In genomic region chr5:89071101-89071940, GRCh38 we compare ENCODE assay signal across 12 cellular contexts.
DNase-seq lines count a peak whose midpoint lies in the region; ATAC-seq and TF ChIP-seq lines count a peak whose summit lies in the region.
"Had no signal": no experiment of that assay in that cellular context is flagged by ENCODE, and none has a peak within 500 bp of the region (broad histone marks: within the 10 kb centered on the region; RNA-seq: fewer than 3 reads in every experiment).

No MANE protein-coding gene starts in this region.

- TF ChIP-seq CTCF in osteoblast (IDR thresholded peaks at IDR 0.05; ENCODE audit: extremely low read depth, low read depth, low read length) (no peak), ascending aorta (IDR thresholded peaks at IDR 0.05) (no peak)

- H3K4me3 ChIP-seq in osteoblast (ENCODE audit: insufficient read depth, low read length) (no peak overlapping the region), ascending aorta (no peak overlapping the region)

- H4K20me1 ChIP-seq in osteoblast (ENCODE audit: insufficient read depth, low read length): no peaks in the 10 kb centered on the region

- no peaks in the 10 kb centered on the region for H3K4me1 ChIP-seq in osteoblast (ENCODE audit: insufficient read depth, low read length)
- H3K4me1 ChIP-seq in ascending aorta: no peaks in the 10 kb centered on the region

- H3K79me2 ChIP-seq in osteoblast (ENCODE audit: insufficient read depth, low read length): no peaks in the 10 kb centered on the region

- H3K9me3 ChIP-seq in osteoblast (ENCODE audit: low read depth, low read length) (no peaks in the 10 kb centered on the region), ascending aorta (no peaks in the 10 kb centered on the region)

- H3K4me2 ChIP-seq in osteoblast (ENCODE audit: insufficient read depth, low read length): no peak overlapping the region

- H2AFZ ChIP-seq in osteoblast (ENCODE audit: low read length): peak overlapping the region; percentile 37

- intact Hi-C loops in ascending aorta (cut with DNase I): no loop called here

- H3K27me3 ChIP-seq in osteoblast (ENCODE audit: insufficient read depth, low read length): no peaks in the 10 kb centered on the region
- H3K27me3 ChIP-seq in ascending aorta: no peaks in the 10 kb centered on the region

- DNase-seq in osteoblast (ENCODE audit: insufficient read length, low spot score, missing footprints) (no peak), ascending aorta (ENCODE audit: low spot score in 2 of 2) (no peak), D341Med (ENCODE audit: low spot score) (no peak), middle frontal gyrus (ENCODE audit: extremely low spot score, low spot score) (no peak)
- no peak for DNase-seq in activated CD8-positive, alpha-beta memory T cell treated with anti-CD3 and anti-CD28 coated beads for 24 hours
- DNase-seq: activated CD8-positive, alpha-beta T cell treated with anti-CD3 and anti-CD28 coated beads, Interleukin-2, amount 10 ng/mL, durations not matched to agents 7 days and 5 days; DMS53; HFFc6; NCI-H1417 had no signal

- H3K27ac ChIP-seq in osteoblast (ENCODE audit: low read depth, low read length) (no peak overlapping the region), ascending aorta (no peak overlapping the region)

- H3K36me3 ChIP-seq in osteoblast (ENCODE audit: insufficient read depth, low read length): no peaks in the 10 kb centered on the region
- no peaks in the 10 kb centered on the region for H3K36me3 ChIP-seq in ascending aorta

- peak; percentile 78 for ATAC-seq in GM18873 (IDR thresholded peaks at IDR 0.05; ENCODE audit: low FRiP score, unreplicated experiment)
- ATAC-seq in GM21786 (IDR thresholded peaks at IDR 0.05; ENCODE audit: unreplicated experiment): peak; percentile 82
- peak; percentile 83 for ATAC-seq in HG03378 (IDR thresholded peaks at IDR 0.05; ENCODE audit: unreplicated experiment)
- ATAC-seq: activated CD8-positive, alpha-beta T cell treated with anti-CD3 and anti-CD28 coated beads, Interleukin-2, amount 10 ng/mL, durations not matched to agents 7 days and 5 days had no signal
